Comparison of ENCODE assay signal across 1 cellular context in the genomic region with DNA sequence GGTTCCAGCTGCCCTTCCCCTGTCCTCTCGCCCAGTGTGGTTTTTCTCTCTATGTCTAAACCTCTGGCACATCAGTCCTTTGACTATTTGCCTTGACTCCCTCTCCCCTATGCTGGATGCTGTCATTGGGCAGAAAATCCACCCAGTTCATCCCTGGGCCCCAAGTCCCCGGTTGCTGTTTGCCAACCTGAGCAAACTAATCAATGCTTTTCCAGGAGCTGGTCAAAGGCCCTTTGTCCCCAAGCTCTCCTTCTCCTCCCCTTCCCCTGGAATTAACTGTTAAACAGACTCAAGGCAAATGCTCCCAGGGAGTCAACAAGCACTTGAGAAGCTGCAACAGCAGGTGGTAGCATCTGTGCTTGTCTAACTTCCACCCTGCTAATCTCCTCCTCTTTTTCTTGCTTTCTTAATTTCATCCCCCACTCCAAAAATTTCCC.
A peak's percentile ranks its signal among the peaks of the same experiment; 100 is the strongest.
TF ChIP-seq lines count a peak whose summit lies in the region.

No MANE protein-coding gene starts in this region.

TF ChIP-seq in HepG2, 621 proteins besides CTCF, POLR2A, EP300 and RAD21 (continued from another document and continues in another):
- TF ChIP-seq ZNF10 (CRISPR knock-in tag; IDR thresholded peaks at IDR 0.05; ENCODE audit: borderline replicate concordance, low read depth) (no peak), ZNF879 (CRISPR knock-in tag; IDR thresholded peaks at IDR 0.05) (no peak), ZNF3 (CRISPR knock-in tag; IDR thresholded peaks at IDR 0.05) (0 out of 2 replicates have a peak, but pooled peaks have one; percentile 36), SMYD3 (CRISPR knock-in tag; IDR thresholded peaks at IDR 0.05) (no peak), FIP1L1 (IDR thresholded peaks at IDR 0.05; ENCODE audit: borderline replicate concordance, insufficient read depth, low read depth, low read length) (no peak), ZNF850 (CRISPR knock-in tag; conservative IDR thresholded peaks at IDR 0.05) (no peak), ATRX (CRISPR knock-in tag; IDR thresholded peaks at IDR 0.05; ENCODE audit: borderline replicate concordance) (no peak), SNAI1 (CRISPR knock-in tag; IDR thresholded peaks at IDR 0.05; ENCODE audit: borderline replicate concordance) (peak; percentile 37; the same call in 1 of the 2 replicates), NR2F2 (IDR thresholded peaks at IDR 0.05; ENCODE audit: borderline replicate concordance, low read depth) (no peak; the same call in 1 of the 2 replicates), KDM1A (CRISPR knock-in tag; IDR thresholded peaks at IDR 0.05) (peak; percentile 55; the same call in 1 of the 2 replicates), ELF3 (CRISPR knock-in tag; IDR thresholded peaks at IDR 0.05) (no peak), ZFYVE20 (CRISPR knock-in tag; IDR thresholded peaks at IDR 0.05; ENCODE audit: borderline replicate concordance, low read depth) (no peak), JUN (CRISPR knock-in tag; IDR thresholded peaks at IDR 0.05) (no peak), MAFF (IDR thresholded peaks at IDR 0.05; ENCODE audit: low read depth, low read length) (no peak), ZBTB20 (CRISPR knock-in tag; IDR thresholded peaks at IDR 0.05; ENCODE audit: borderline replicate concordance, low read depth) (no peak), NFE2 (CRISPR knock-in tag; IDR thresholded peaks at IDR 0.05) (no peak), ZNF18 (CRISPR knock-in tag; IDR thresholded peaks at IDR 0.05; ENCODE audit: insufficient replicate concordance) (no peak), BCL6 (CRISPR knock-in tag; IDR thresholded peaks at IDR 0.05) (peak; percentile 57; the same call in 1 of the 2 replicates), ZNF547 (CRISPR knock-in tag; IDR thresholded peaks at IDR 0.05) (no peak), RBM22 (optimal IDR thresholded peaks at IDR 0.05; ENCODE audit: low read length) (no peak), PAWR (CRISPR knock-in tag; IDR thresholded peaks at IDR 0.05; ENCODE audit: borderline replicate concordance) (no peak), NCOA5 (CRISPR knock-in tag; IDR thresholded peaks at IDR 0.05) (no peak), HNRNPUL1 (IDR thresholded peaks at IDR 0.05; ENCODE audit: low read depth, low read length) (no peak), NONO (IDR thresholded peaks at IDR 0.05) (no peak), NONO (CRISPR knock-in tag; conservative IDR thresholded peaks at IDR 0.05) (no peak; the same call in 1 of the 2 replicates), TGIF2 (CRISPR knock-in tag; IDR thresholded peaks at IDR 0.05) (no peak), SALL1 (CRISPR knock-in tag; IDR thresholded peaks at IDR 0.05) (peak; percentile 80), ZNF768 (CRISPR knock-in tag; IDR thresholded peaks at IDR 0.05) (no peak), NCOA1 (CRISPR knock-in tag; IDR thresholded peaks at IDR 0.05) (no peak), MED8 (CRISPR knock-in tag; IDR thresholded peaks at IDR 0.05; ENCODE audit: insufficient replicate concordance) (peak; percentile 43), ZNF710 (CRISPR knock-in tag; IDR thresholded peaks at IDR 0.05; ENCODE audit: borderline replicate concordance) (peak; percentile 69; the same call in 1 of the 2 replicates), TCF7 (IDR thresholded peaks at IDR 0.05; ENCODE audit: low read depth) (no peak), PHF20 (CRISPR knock-in tag; IDR thresholded peaks at IDR 0.05) (no peak), ZNF143 (CRISPR knock-in tag; IDR thresholded peaks at IDR 0.05) (no peak), ZFP36L2 (CRISPR knock-in tag; IDR thresholded peaks at IDR 0.05) (no peak), ZNF280B (CRISPR knock-in tag; IDR thresholded peaks at IDR 0.05; ENCODE audit: borderline replicate concordance) (no peak), STAG1 (CRISPR knock-in tag; IDR thresholded peaks at IDR 0.05) (no peak), TBX2 (CRISPR knock-in tag; IDR thresholded peaks at IDR 0.05; ENCODE audit: borderline replicate concordance) (peak; percentile 43; the same call in 1 of the 2 replicates), HDAC1 (CRISPR knock-in tag; IDR thresholded peaks at IDR 0.05) (peak; percentile 79)
- TF ChIP-seq, protein P1, sequence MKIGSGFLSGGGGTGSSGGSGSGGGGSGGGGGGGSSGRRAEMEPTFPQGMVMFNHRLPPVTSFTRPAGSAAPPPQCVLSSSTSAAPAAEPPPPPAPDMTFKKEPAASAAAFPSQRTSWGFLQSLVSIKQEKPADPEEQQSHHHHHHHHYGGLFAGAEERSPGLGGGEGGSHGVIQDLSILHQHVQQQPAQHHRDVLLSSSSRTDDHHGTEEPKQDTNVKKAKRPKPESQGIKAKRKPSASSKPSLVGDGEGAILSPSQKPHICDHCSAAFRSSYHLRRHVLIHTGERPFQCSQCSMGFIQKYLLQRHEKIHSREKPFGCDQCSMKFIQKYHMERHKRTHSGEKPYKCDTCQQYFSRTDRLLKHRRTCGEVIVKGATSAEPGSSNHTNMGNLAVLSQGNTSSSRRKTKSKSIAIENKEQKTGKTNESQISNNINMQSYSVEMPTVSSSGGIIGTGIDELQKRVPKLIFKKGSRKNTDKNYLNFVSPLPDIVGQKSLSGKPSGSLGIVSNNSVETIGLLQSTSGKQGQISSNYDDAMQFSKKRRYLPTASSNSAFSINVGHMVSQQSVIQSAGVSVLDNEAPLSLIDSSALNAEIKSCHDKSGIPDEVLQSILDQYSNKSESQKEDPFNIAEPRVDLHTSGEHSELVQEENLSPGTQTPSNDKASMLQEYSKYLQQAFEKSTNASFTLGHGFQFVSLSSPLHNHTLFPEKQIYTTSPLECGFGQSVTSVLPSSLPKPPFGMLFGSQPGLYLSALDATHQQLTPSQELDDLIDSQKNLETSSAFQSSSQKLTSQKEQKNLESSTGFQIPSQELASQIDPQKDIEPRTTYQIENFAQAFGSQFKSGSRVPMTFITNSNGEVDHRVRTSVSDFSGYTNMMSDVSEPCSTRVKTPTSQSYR (CRISPR knock-in tag; IDR thresholded peaks at IDR 0.05; ENCODE audit: borderline replicate concordance), result no peak
- TF ChIP-seq, protein P2, sequence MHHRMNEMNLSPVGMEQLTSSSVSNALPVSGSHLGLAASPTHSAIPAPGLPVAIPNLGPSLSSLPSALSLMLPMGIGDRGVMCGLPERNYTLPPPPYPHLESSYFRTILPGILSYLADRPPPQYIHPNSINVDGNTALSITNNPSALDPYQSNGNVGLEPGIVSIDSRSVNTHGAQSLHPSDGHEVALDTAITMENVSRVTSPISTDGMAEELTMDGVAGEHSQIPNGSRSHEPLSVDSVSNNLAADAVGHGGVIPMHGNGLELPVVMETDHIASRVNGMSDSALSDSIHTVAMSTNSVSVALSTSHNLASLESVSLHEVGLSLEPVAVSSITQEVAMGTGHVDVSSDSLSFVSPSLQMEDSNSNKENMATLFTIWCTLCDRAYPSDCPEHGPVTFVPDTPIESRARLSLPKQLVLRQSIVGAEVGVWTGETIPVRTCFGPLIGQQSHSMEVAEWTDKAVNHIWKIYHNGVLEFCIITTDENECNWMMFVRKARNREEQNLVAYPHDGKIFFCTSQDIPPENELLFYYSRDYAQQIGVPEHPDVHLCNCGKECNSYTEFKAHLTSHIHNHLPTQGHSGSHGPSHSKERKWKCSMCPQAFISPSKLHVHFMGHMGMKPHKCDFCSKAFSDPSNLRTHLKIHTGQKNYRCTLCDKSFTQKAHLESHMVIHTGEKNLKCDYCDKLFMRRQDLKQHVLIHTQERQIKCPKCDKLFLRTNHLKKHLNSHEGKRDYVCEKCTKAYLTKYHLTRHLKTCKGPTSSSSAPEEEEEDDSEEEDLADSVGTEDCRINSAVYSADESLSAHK (CRISPR knock-in tag; IDR thresholded peaks at IDR 0.05; ENCODE audit: borderline replicate concordance), result no peak
- TF ChIP-seq, protein P3, sequence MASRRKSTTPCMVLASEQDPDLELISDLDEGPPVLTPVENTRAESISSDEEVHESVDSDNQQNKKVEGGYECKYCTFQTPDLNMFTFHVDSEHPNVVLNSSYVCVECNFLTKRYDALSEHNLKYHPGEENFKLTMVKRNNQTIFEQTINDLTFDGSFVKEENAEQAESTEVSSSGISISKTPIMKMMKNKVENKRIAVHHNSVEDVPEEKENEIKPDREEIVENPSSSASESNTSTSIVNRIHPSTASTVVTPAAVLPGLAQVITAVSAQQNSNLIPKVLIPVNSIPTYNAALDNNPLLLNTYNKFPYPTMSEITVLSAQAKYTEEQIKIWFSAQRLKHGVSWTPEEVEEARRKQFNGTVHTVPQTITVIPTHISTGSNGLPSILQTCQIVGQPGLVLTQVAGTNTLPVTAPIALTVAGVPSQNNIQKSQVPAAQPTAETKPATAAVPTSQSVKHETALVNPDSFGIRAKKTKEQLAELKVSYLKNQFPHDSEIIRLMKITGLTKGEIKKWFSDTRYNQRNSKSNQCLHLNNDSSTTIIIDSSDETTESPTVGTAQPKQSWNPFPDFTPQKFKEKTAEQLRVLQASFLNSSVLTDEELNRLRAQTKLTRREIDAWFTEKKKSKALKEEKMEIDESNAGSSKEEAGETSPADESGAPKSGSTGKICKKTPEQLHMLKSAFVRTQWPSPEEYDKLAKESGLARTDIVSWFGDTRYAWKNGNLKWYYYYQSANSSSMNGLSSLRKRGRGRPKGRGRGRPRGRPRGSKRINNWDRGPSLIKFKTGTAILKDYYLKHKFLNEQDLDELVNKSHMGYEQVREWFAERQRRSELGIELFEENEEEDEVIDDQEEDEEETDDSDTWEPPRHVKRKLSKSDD (CRISPR knock-in tag; IDR thresholded peaks at IDR 0.05; ENCODE audit: low read depth), result no peak
- TF ChIP-seq, protein P4, sequence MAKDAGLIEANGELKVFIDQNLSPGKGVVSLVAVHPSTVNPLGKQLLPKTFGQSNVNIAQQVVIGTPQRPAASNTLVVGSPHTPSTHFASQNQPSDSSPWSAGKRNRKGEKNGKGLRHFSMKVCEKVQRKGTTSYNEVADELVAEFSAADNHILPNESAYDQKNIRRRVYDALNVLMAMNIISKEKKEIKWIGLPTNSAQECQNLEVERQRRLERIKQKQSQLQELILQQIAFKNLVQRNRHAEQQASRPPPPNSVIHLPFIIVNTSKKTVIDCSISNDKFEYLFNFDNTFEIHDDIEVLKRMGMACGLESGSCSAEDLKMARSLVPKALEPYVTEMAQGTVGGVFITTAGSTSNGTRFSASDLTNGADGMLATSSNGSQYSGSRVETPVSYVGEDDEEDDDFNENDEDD (CRISPR knock-in tag; IDR thresholded peaks at IDR 0.05; ENCODE audit: borderline replicate concordance), result peak; percentile 8; the same call in 1 of the 2 replicates
- TF ChIP-seq, protein P5, sequence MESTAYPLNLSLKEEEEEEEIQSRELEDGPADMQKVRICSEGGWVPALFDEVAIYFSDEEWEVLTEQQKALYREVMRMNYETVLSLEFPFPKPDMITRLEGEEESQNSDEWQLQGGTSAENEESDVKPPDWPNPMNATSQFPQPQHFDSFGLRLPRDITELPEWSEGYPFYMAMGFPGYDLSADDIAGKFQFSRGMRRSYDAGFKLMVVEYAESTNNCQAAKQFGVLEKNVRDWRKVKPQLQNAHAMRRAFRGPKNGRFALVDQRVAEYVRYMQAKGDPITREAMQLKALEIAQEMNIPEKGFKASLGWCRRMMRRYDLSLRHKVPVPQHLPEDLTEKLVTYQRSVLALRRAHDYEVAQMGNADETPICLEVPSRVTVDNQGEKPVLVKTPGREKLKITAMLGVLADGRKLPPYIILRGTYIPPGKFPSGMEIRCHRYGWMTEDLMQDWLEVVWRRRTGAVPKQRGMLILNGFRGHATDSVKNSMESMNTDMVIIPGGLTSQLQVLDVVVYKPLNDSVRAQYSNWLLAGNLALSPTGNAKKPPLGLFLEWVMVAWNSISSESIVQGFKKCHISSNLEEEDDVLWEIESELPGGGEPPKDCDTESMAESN (CRISPR knock-in tag; conservative IDR thresholded peaks at IDR 0.05), result no peak
- TF ChIP-seq, protein P6, sequence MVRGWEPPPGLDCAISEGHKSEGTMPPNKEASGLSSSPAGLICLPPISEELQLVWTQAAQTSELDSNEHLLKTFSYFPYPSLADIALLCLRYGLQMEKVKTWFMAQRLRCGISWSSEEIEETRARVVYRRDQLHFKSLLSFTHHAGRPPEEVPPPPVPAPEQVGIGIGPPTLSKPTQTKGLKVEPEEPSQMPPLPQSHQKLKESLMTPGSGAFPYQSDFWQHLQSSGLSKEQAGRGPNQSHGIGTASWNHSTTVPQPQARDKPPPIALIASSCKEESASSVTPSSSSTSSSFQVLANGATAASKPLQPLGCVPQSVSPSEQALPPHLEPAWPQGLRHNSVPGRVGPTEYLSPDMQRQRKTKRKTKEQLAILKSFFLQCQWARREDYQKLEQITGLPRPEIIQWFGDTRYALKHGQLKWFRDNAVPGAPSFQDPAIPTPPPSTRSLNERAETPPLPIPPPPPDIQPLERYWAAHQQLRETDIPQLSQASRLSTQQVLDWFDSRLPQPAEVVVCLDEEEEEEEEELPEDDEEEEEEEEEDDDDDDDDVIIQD (CRISPR knock-in tag; IDR thresholded peaks at IDR 0.05; ENCODE audit: low read depth), result no peak
